In the genomic region with DNA sequence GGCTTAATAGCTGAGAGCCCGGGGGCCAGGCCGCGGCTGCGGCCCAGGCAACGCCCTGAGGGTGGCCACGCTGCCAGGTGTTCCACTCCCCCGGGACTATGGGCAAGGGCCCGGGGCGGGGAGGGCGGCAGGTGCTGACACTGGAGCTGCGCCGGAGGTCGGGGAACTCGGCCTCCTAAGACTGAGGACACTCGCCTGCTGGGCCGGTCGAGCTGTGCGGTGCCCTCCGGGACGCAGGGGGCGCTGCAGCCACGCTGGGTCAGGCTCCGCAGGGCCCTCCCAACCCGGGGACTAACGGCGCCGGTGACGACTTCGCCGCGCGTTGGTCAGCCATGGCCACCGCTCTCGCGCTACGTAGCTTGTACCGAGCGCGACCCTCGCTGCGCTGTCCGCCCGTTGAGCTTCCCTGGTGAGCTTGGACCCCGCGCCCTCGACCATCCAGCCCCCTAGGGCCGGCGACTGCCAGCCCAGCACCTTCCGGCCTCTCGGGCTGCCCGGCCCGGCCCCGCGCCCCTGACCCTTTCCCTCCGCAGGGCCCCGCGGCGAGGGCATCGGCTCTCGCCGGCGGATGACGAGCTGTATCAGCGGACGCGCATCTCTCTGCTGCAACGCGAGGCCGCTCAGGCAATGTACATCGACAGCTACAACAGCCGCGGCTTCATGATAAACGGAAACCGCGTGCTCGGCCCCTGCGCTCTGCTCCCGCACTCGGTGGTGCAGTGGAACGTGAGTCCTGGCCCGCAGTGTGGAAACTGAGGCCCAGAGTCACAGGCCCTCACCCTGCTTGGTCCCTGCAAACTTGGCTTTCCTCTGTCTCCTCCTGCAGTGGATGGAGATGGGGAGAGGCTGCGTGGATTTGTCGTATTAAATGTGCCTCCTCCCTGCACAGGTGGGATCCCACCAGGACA, we compare ENCODE assay signal across 1 cellular context.
A peak's percentile ranks its signal among the peaks of the same experiment; 100 is the strongest.
TF ChIP-seq lines count a peak whose summit lies in the region.

TSS of gene NDUFAF3 (plus strand) at position 309 of the 908 bp plus-strand sequence. CDS start at position 333, 24 bp downstream.

TF ChIP-seq in GM12878, 131 proteins besides CTCF, POLR2A, EP300 and RAD21 (continued from another document and continues in another):
- TF ChIP-seq HSF1 (IDR thresholded peaks at IDR 0.05; ENCODE audit: low read depth, low read length): no peak
- no peak for TF ChIP-seq NR2C2 (IDR thresholded peaks at IDR 0.05; ENCODE audit: borderline replicate concordance, control insufficient read depth, insufficient read length, low read depth)
- no peak for TF ChIP-seq NFIC (IDR thresholded peaks at IDR 0.05; ENCODE audit: low read depth, low read length)
- peak; percentile 48; the same call in 1 of the 2 replicates for TF ChIP-seq NR2C1 (IDR thresholded peaks at IDR 0.05)
- TF ChIP-seq, protein P1, sequence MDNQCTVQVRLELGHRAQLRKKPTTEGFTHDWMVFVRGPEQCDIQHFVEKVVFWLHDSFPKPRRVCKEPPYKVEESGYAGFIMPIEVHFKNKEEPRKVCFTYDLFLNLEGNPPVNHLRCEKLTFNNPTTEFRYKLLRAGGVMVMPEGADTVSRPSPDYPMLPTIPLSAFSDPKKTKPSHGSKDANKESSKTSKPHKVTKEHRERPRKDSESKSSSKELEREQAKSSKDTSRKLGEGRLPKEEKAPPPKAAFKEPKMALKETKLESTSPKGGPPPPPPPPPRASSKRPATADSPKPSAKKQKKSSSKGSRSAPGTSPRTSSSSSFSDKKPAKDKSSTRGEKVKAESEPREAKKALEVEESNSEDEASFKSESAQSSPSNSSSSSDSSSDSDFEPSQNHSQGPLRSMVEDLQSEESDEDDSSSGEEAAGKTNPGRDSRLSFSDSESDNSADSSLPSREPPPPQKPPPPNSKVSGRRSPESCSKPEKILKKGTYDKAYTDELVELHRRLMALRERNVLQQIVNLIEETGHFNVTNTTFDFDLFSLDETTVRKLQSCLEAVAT (IDR thresholded peaks at IDR 0.05): no peak
- 0 out of 2 replicates have a peak, but pooled peaks have one; percentile 13 for TF ChIP-seq HDGF (IDR thresholded peaks at IDR 0.05)
- TF ChIP-seq MEF2A (IDR thresholded peaks at IDR 0.05; ENCODE audit: insufficient read depth, low read depth, low read length): no peak
- TF ChIP-seq ESRRA (IDR thresholded peaks at IDR 0.05; ENCODE audit: low read length): peak; percentile 55; the same call in 1 of the 2 replicates
- TF ChIP-seq RUNX3 (IDR thresholded peaks at IDR 0.05; ENCODE audit: low read length): no peak
- TF ChIP-seq NKRF (conservative IDR thresholded peaks at IDR 0.05): peak; percentile 78
- TF ChIP-seq SMC3 (IDR thresholded peaks at IDR 0.05; ENCODE audit: borderline replicate concordance, low read length): peak; percentile 9; the same call in 1 of the 2 replicates
- TF ChIP-seq, protein P2, sequence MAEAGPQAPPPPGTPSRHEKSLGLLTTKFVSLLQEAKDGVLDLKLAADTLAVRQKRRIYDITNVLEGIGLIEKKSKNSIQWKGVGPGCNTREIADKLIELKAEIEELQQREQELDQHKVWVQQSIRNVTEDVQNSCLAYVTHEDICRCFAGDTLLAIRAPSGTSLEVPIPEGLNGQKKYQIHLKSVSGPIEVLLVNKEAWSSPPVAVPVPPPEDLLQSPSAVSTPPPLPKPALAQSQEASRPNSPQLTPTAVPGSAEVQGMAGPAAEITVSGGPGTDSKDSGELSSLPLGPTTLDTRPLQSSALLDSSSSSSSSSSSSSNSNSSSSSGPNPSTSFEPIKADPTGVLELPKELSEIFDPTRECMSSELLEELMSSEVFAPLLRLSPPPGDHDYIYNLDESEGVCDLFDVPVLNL (IDR thresholded peaks at IDR 0.05; ENCODE audit: low read depth, low read length): no peak
- TF ChIP-seq CEBPB (IDR thresholded peaks at IDR 0.05; ENCODE audit: borderline replicate concordance in 1 of 2, low read depth in 2 of 2, low read length in 2 of 2): no peak
- peak; percentile 71 for TF ChIP-seq RELA (IDR thresholded peaks at IDR 0.05; ENCODE audit: borderline replicate concordance, partially characterized antibody)
- 0 out of 2 replicates have a peak, but pooled peaks have one; percentile 35 for TF ChIP-seq CHD1 (IDR thresholded peaks at IDR 0.05; ENCODE audit: low read depth, low read length)
- peak; percentile 53 to 70; a peak in 3 of 4 replicates for TF ChIP-seq IKZF2 (IDR thresholded peaks at IDR 0.05)
- no peak for TF ChIP-seq SPI1 (IDR thresholded peaks at IDR 0.05; ENCODE audit: borderline replicate concordance, insufficient read depth, low read depth, low read length)
- no peak for TF ChIP-seq FOXM1 (IDR thresholded peaks at IDR 0.05; ENCODE audit: low read depth, low read length)
- no peak for TF ChIP-seq ETV6 (conservative IDR thresholded peaks at IDR 0.05 in 1 of 2, IDR thresholded peaks at IDR 0.05 in 1 of 2; ENCODE audit: borderline replicate concordance in 1 of 2, low read depth in 1 of 2)
- TF ChIP-seq EGR1 (IDR thresholded peaks at IDR 0.05; ENCODE audit: borderline replicate concordance in 1 of 2, low read depth in 2 of 2, low read length in 2 of 2): peak in 1 of 2 experiments; percentile 59; a peak in 1 of 3 replicates
- 0 out of 2 replicates have a peak, but pooled peaks have one; percentile 62 for TF ChIP-seq RB1 (IDR thresholded peaks at IDR 0.05; ENCODE audit: borderline replicate concordance)
- peak; percentile 96 for TF ChIP-seq MEF2B (IDR thresholded peaks at IDR 0.05; ENCODE audit: partially characterized antibody, poor library complexity, severe bottlenecking)
- TF ChIP-seq ZNF592 (IDR thresholded peaks at IDR 0.05): 0 out of 2 replicates have a peak, but pooled peaks have one; percentile 39
- TF ChIP-seq CBX3 (IDR thresholded peaks at IDR 0.05; ENCODE audit: borderline replicate concordance, low read depth): no peak
- no peak for TF ChIP-seq ATF3 (IDR thresholded peaks at IDR 0.05; ENCODE audit: borderline replicate concordance, extremely low read depth, low read depth, low read length)
- TF ChIP-seq SIX5 (IDR thresholded peaks at IDR 0.05; ENCODE audit: low read depth, low read length, severe bottlenecking): peak; percentile 27
- TF ChIP-seq, protein P3, sequence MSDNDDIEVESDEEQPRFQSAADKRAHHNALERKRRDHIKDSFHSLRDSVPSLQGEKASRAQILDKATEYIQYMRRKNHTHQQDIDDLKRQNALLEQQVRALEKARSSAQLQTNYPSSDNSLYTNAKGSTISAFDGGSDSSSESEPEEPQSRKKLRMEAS (IDR thresholded peaks at IDR 0.05; ENCODE audit: low read depth, low read length): peak; percentile 73; the same call in 1 of the 2 replicates
- TF ChIP-seq LARP7 (IDR thresholded peaks at IDR 0.05): peak; percentile 96
- TF ChIP-seq, protein P4, sequence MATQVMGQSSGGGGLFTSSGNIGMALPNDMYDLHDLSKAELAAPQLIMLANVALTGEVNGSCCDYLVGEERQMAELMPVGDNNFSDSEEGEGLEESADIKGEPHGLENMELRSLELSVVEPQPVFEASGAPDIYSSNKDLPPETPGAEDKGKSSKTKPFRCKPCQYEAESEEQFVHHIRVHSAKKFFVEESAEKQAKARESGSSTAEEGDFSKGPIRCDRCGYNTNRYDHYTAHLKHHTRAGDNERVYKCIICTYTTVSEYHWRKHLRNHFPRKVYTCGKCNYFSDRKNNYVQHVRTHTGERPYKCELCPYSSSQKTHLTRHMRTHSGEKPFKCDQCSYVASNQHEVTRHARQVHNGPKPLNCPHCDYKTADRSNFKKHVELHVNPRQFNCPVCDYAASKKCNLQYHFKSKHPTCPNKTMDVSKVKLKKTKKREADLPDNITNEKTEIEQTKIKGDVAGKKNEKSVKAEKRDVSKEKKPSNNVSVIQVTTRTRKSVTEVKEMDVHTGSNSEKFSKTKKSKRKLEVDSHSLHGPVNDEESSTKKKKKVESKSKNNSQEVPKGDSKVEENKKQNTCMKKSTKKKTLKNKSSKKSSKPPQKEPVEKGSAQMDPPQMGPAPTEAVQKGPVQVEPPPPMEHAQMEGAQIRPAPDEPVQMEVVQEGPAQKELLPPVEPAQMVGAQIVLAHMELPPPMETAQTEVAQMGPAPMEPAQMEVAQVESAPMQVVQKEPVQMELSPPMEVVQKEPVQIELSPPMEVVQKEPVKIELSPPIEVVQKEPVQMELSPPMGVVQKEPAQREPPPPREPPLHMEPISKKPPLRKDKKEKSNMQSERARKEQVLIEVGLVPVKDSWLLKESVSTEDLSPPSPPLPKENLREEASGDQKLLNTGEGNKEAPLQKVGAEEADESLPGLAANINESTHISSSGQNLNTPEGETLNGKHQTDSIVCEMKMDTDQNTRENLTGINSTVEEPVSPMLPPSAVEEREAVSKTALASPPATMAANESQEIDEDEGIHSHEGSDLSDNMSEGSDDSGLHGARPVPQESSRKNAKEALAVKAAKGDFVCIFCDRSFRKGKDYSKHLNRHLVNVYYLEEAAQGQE (IDR thresholded peaks at IDR 0.05; ENCODE audit: low read depth, low read length): 0 out of 2 replicates have a peak, but pooled peaks have one; percentile 13
- no peak for TF ChIP-seq CHD4 (IDR thresholded peaks at IDR 0.05)
- TF ChIP-seq STAT3 (IDR thresholded peaks at IDR 0.05; ENCODE audit: low read depth, low read length): no peak
- TF ChIP-seq KLF5 (IDR thresholded peaks at IDR 0.05; ENCODE audit: partially characterized antibody): peak; percentile 35
- TF ChIP-seq NFXL1 (IDR thresholded peaks at IDR 0.05; ENCODE audit: borderline replicate concordance): no peak
- TF ChIP-seq YY1 (IDR thresholded peaks at IDR 0.05; ENCODE audit: low read depth, low read length): peak; percentile 93
- peak; percentile 67 for TF ChIP-seq HCFC1 (IDR thresholded peaks at IDR 0.05; ENCODE audit: low read length)
- TF ChIP-seq ZNF207 (IDR thresholded peaks at IDR 0.05; ENCODE audit: borderline replicate concordance): 0 out of 2 replicates have a peak, but pooled peaks have one; percentile 49
- TF ChIP-seq EED (IDR thresholded peaks at IDR 0.05; ENCODE audit: low read depth): 0 out of 2 replicates have a peak, but pooled peaks have one; percentile 31
- TF ChIP-seq E4F1 (IDR thresholded peaks at IDR 0.05; ENCODE audit: borderline replicate concordance, partially characterized antibody): no peak
